12 cellular contexts compared by ENCODE assay signal in genomic region chr11:21142007-21142406, GRCh38.
DNase-seq lines count a peak whose midpoint lies in the region; ATAC-seq and TF ChIP-seq lines count a peak whose summit lies in the region.
"Had no signal": no experiment of that assay in that cellular context is flagged by ENCODE, and none has a peak within 500 bp of the region (broad histone marks: within the 10 kb centered on the region; RNA-seq: fewer than 3 reads in every experiment).

No MANE protein-coding gene starts in this region.

- H3K4me3 Mint-ChIP-seq in Calu3 (ENCODE audit: low read depth, unreplicated experiment) = no peak overlapping the region

- ATAC-seq in HG02798 (IDR thresholded peaks at IDR 0.05; ENCODE audit: poor library complexity, unreplicated experiment) = no peak

- no peak overlapping the region for H3K4me3 ChIP-seq in DOHH2 (ENCODE audit: low read length)
- H3K4me3 ChIP-seq: dorsolateral prefrontal cortex, suprapubic skin had no signal

- CTCF ChIA-PET in Calu3 (lab: Charles Lee) = no interaction called here

- no peaks in the 10 kb centered on the region for H3F3A ChIP-seq in DOHH2 (ENCODE audit: control insufficient read depth, insufficient read depth)

- peak; percentile 32 for TF ChIP-seq CTCF in DOHH2 (IDR thresholded peaks at IDR 0.05; ENCODE audit: low read depth, low read length, poor library complexity, severe bottlenecking)
- TF ChIP-seq CTCF in Calu3 (IDR thresholded peaks at IDR 0.05; ENCODE audit: unreplicated experiment) = no peak

- H3K27me3 Mint-ChIP-seq in Calu3 (ENCODE audit: unreplicated experiment) = no peaks in the 10 kb centered on the region

- in situ Hi-C loops in SK-MEL-5 (cut with HindIII; ENCODE audit: low pct_unique_long_range_greater_than_20kb, low sequenced_read_pairs) = no loop called here

- H3K36me3 Mint-ChIP-seq in Calu3 (ENCODE audit: insufficient read depth, unreplicated experiment) = no peaks in the 10 kb centered on the region

- H3K9me3 ChIP-seq in DOHH2 (ENCODE audit: control insufficient read depth, insufficient read depth, low read length) = no peaks in the 10 kb centered on the region
- H3K9me3 ChIP-seq: suprapubic skin had no signal

- no peaks in the 10 kb centered on the region for H3K4me1 ChIP-seq in DOHH2 (ENCODE audit: control insufficient read depth, low read length)
- H3K4me1 ChIP-seq: suprapubic skin had no signal

- H3K27ac ChIP-seq in DOHH2 (ENCODE audit: low read depth, low read length) = no peak overlapping the region
- H3K27ac ChIP-seq: dorsolateral prefrontal cortex, suprapubic skin had no signal

- no TSS peak for BruUV-seq in Calu3 (replicated peaks; lab: Mats Ljungman, UMichigan)

- H3K27ac Mint-ChIP-seq in Calu3 (ENCODE audit: unreplicated experiment) = no peak overlapping the region

- H3K4me2 ChIP-seq in DOHH2 (ENCODE audit: low read length) = no peak overlapping the region

- no peaks in the 10 kb centered on the region for H3K79me2 ChIP-seq in DOHH2 (ENCODE audit: control insufficient read depth, low read length)

- H3K9me3 Mint-ChIP-seq in Calu3 (ENCODE audit: low read depth, unreplicated experiment) = peaks cover 11% of the 10 kb centered on the region

- no peaks in the 10 kb centered on the region for H3K36me3 ChIP-seq in DOHH2 (ENCODE audit: control insufficient read depth, low read length)
- H3K36me3 ChIP-seq: suprapubic skin had no signal

- H3K9me2 ChIP-seq in DOHH2 (replicated peaks; ENCODE audit: control insufficient read depth, low read length) = no peaks in the 10 kb centered on the region

- no peaks in the 10 kb centered on the region for H3K27me3 ChIP-seq in DOHH2 (ENCODE audit: control insufficient read depth, low read length)
- H3K27me3 ChIP-seq: dorsolateral prefrontal cortex, suprapubic skin had no signal

- intact Hi-C loops in Calu3 (cut with micrococcal nuclease; ENCODE audit: unreplicated experiment) = no loop called here

- no peaks in the 10 kb centered on the region for H3K4me1 Mint-ChIP-seq in Calu3 (ENCODE audit: low read depth, unreplicated experiment)

- DNase-seq in HuH-7 (ENCODE audit: low spot score) (peak; percentile 3), SK-MEL-5 (ENCODE audit: low read depth, low spot score) (peak; percentile 59), kidney tubule cell (ENCODE audit: low spot score) (peak; percentile 40), Calu3 (no peak), amygdala (lab: John Stamatoyannopoulos, UW) (no peak)
- DNase-seq: activated CD4-positive, alpha-beta T cell treated with anti-CD3 and anti-CD28 coated beads for 1 hour; aorta; dorsolateral prefrontal cortex; NCI-H2171 had no signal

- no peaks in the 10 kb centered on the region for H4K20me1 ChIP-seq in DOHH2 (ENCODE audit: control insufficient read depth, insufficient read depth, low read depth, low read length)

Comparison
In these comparisons a context has a peak if more than half of its experiments do, and no peak if none do; other contexts are left out.
1. DNase-seq: peak in HuH-7 (single experiment), SK-MEL-5 (single experiment) and kidney tubule cell (single experiment); none in Calu3 (single experiment) and amygdala (0 of 56).